27 cellular contexts compared by ENCODE assay signal in the genomic region with DNA sequence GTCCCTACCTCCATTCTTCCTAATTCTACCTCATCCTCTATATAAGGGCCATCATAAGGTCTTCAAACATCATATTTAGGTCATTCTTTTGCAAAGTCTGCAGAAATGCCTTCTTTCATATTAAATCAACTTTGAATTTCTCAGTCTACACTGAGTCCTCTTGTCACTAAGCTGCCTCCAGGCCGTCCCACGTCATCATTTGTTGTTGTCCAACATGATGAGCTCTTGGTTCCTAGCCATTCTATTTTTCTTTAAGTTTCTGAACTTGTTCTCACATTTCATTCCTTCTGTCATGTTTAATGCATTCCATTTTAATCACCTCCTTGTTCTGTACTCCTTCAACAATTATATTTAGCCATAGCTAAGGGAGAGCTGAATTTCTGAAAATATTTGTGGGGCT. TPM values are rescaled to one million over a fixed set of nuclear protein-coding genes. Genes with fewer than 3 reads are reported as not detected.
"Had no signal": no experiment of that assay in that cellular context is flagged by ENCODE, and none has a peak within 500 bp of the region (broad histone marks: within the 10 kb centered on the region; RNA-seq: fewer than 3 reads in every experiment).

No MANE protein-coding gene starts in this region.

- H3K36me3 Mint-ChIP-seq: immature natural killer cell; memory B cell; natural killer cell; stimulated activated memory B cell treated with anti-CD40 and anti-IgM and Interleukin-4, amounts not matched to agents 10 μg/mL and 1 μg/mL and 100 μg/mL, for 72 hours had no signal

- H3K4me3 Mint-ChIP-seq: central memory CD8-positive, alpha-beta T cell; immature natural killer cell; memory B cell; natural killer cell; neural crest cell; stimulated activated memory B cell treated with anti-CD40 and anti-IgM and Interleukin-4, amounts not matched to agents 10 μg/mL and 1 μg/mL and 100 μg/mL, for 72 hours had no signal

- H3K27ac ChIP-seq: colonic mucosa, neutrophil, pancreas had no signal

- H3K27ac Mint-ChIP-seq: immature natural killer cell; memory B cell; natural killer cell; stimulated activated memory B cell treated with anti-CD40 and anti-IgM and Interleukin-4, amounts not matched to agents 10 μg/mL and 1 μg/mL and 100 μg/mL, for 72 hours had no signal

- H3K9me3 ChIP-seq: colonic mucosa, esophagus muscularis mucosa, heart right ventricle, neutrophil, pancreas had no signal

- DNase-seq: colonic mucosa; dermis blood vessel endothelial cell; effector memory CD4-positive, alpha-beta T cell; foreskin melanocyte; glutamatergic neuron; heart right ventricle; hippocampal formation; immature natural killer cell; natural killer cell; pancreas; stimulated activated CD4-positive, alpha-beta T cell treated with anti-CD3 and anti-CD28 coated beads, Interleukin-2, amount 100 ng/mL, for 24 hours; stimulated activated CD4-positive, alpha-beta T cell treated with anti-CD3 and anti-CD28 coated beads, Interleukin-4, amount 100 ng/mL, for 24 hours; stimulated activated naive CD8-positive, alpha-beta T cell treated with anti-CD3 and anti-CD28 coated beads, Interleukin-15, Interleukin-2, amounts not matched to agents 100 U/mL and 50 U/mL, for 24 hours; substantia nigra had no signal

- H3K4me1 Mint-ChIP-seq: central memory CD8-positive, alpha-beta T cell; immature natural killer cell; memory B cell; natural killer cell; neural crest cell; stimulated activated memory B cell treated with anti-CD40 and anti-IgM and Interleukin-4, amounts not matched to agents 10 μg/mL and 1 μg/mL and 100 μg/mL, for 72 hours had no signal

- H3K36me3 ChIP-seq: colonic mucosa, esophagus muscularis mucosa, heart right ventricle, neutrophil, pancreas had no signal

- H3K9me3 Mint-ChIP-seq: memory B cell; neural crest cell; stimulated activated memory B cell treated with anti-CD40 and anti-IgM and Interleukin-4, amounts not matched to agents 10 μg/mL and 1 μg/mL and 100 μg/mL, for 72 hours had no signal

- H3K27me3 ChIP-seq: colonic mucosa, esophagus muscularis mucosa, heart right ventricle, neutrophil, pancreas had no signal

- H3K4me1 ChIP-seq: colonic mucosa, pancreas had no signal

- ATAC-seq: natural killer cell; pancreas; sciatic nerve; stimulated activated memory B cell treated with anti-CD40 and anti-IgM and Interleukin-4, amounts not matched to agents 10 μg/mL and 1 μg/mL and 100 μg/mL, for 72 hours; stimulated activated naive CD8-positive, alpha-beta T cell treated with anti-CD3 and anti-CD28 coated beads, Interleukin-15, Interleukin-2, amounts not matched to agents 100 U/mL and 50 U/mL, for 24 hours had no signal

- H3K4me3 ChIP-seq: colonic mucosa, esophagus muscularis mucosa, heart right ventricle, lung, pancreas had no signal

- H3K27me3 Mint-ChIP-seq: central memory CD8-positive, alpha-beta T cell; stimulated activated memory B cell treated with anti-CD40 and anti-IgM and Interleukin-4, amounts not matched to agents 10 μg/mL and 1 μg/mL and 100 μg/mL, for 72 hours had no signal

RNA-seq across cellular contexts. Expression of a gene that starts 59.2 kb away (rescaled TPM):
- total RNA-seq: chondrocyte, dermis blood vessel endothelial cell, endothelial cell of umbilical vein, epithelial cell of proximal tubule, natural killer cell, neural crest cell, skeletal muscle tissue had no signal
- polyA plus RNA-seq: endothelial cell of umbilical vein, immature natural killer cell, keratinocyte had no signal
